In genomic region chr10:98212204-98212603, GRCh38 we compare ENCODE assay signal across 18 cellular contexts. TPM values are rescaled to one million over a fixed set of nuclear protein-coding genes. Genes with fewer than 3 reads are reported as not detected.
DNase-seq lines count a peak whose midpoint lies in the region; ATAC-seq, FAIRE-seq and TF ChIP-seq lines count a peak whose summit lies in the region.
"Had no signal": no experiment of that assay in that cellular context is flagged by ENCODE, and none has a peak within 500 bp of the region (broad histone marks: within the 10 kb centered on the region; RNA-seq: fewer than 3 reads in every experiment).

No MANE protein-coding gene starts in this region.

- H3K4me2 ChIP-seq in PC-3 (ENCODE audit: low read length): no peak overlapping the region
- H3K4me2 ChIP-seq: KMS-11 had no signal

- peaks cover 46 to 57% of the 10 kb centered on the region in 2 donors for H3K36me3 Mint-ChIP-seq in CD14-positive monocyte

- no peaks in the 10 kb centered on the region for H3K27me3 Mint-ChIP-seq in CD14-positive monocyte (ENCODE audit: low read depth in 3 of 3)
- H3K27me3 Mint-ChIP-seq: CD4-positive, alpha-beta memory T cell had no signal

- in situ Hi-C loops in GM13977 (cut with MboI; ENCODE audit: low pct_unique_long_range_greater_than_20kb, low sequenced_read_pairs, unreplicated experiment): no loop called here

- ATAC-seq in PC-3: no peak
- no peak for ATAC-seq in Right ventricle myocardium inferior

- no peak for TF ChIP-seq POLR2A in H54 (IDR thresholded peaks at IDR 0.05; ENCODE audit: low read depth, low read length)
- no peak for TF ChIP-seq POLR2A in breast epithelium (IDR thresholded peaks at IDR 0.05)

- POLR2A ChIA-PET in PC-3 (lab: Charles Lee; ENCODE audit: unreplicated experiment): no interaction called here

- FAIRE-seq in H54 (lab: Jason Lieb, UNC): peak; percentile 82
- FAIRE-seq: A204.1, GM12891 had no signal

- no peak for DNase-seq in H54 (ENCODE audit: insufficient read length, low spot score)
- peak; percentile 7 for DNase-seq in PC-3
- peak in 1 of 2 donors; percentile 20 for DNase-seq in breast epithelium (ENCODE audit: low spot score in 2 of 2)
- peak; percentile 34 for DNase-seq in iPS-NIHi11 (ENCODE audit: low spot score)
- DNase-seq in Right ventricle myocardium inferior (ENCODE audit: missing footprints): no peak
- DNase-seq in dorsolateral prefrontal cortex: no peak
- DNase-seq in GM13977 (ENCODE audit: low spot score): no peak
- DNase-seq in CD14-positive monocyte (ENCODE audit: low spot score): no peak
- DNase-seq: CD4-positive, alpha-beta memory T cell; MG63; NCI-H1092 treated with DMSO at 0.1 percent for 48 hours; NCI-H146; NCI-H2029 treated with DMSO at 0.1 percent for 48 hours; NCI-H446 treated with DMSO at 0.1 percent for 48 hours; SIG-M5 had no signal

- no peaks in the 10 kb centered on the region for H3K9me2 ChIP-seq in PC-3 (replicated peaks; ENCODE audit: low read length)

- H3K4me3 ChIP-seq in PC-3 (ENCODE audit: low read length) (no peak overlapping the region), breast epithelium (no peak overlapping the region), dorsolateral prefrontal cortex (no peak overlapping the region)
- H3K4me3 ChIP-seq: MG63 had no signal

- no peak overlapping the region for H2AFZ ChIP-seq in PC-3 (ENCODE audit: low read length)

- H3K9me3 ChIP-seq in PC-3 (ENCODE audit: low read length) (no peaks in the 10 kb centered on the region), breast epithelium (peaks cover 0 to 3% of the 10 kb centered on the region in 2 donors)

- no peaks in the 10 kb centered on the region for H3K79me2 ChIP-seq in PC-3 (ENCODE audit: low read length)

- no peak overlapping the region for H3K27ac Mint-ChIP-seq in CD14-positive monocyte

- no peak overlapping the region for H3K9ac ChIP-seq in PC-3 (ENCODE audit: low read length)
- H3K9ac ChIP-seq: KMS-11 had no signal

- H3K27me3 ChIP-seq in PC-3 (ENCODE audit: low read length) (no peaks in the 10 kb centered on the region), breast epithelium (no peaks in the 10 kb centered on the region), dorsolateral prefrontal cortex (no peaks in the 10 kb centered on the region)
- H3K27me3 ChIP-seq: MG63 had no signal

- no TSS peak for BruUV-seq in PC-3 (replicated peaks; lab: Mats Ljungman, UMichigan)

- H3K36me3 ChIP-seq in PC-3 (ENCODE audit: low read depth, low read length): peaks cover 4% of the 10 kb centered on the region
- H3K36me3 ChIP-seq in breast epithelium: peaks cover 3% of the 10 kb centered on the region

- CTCF ChIA-PET in PC-3 (lab: Charles Lee): no interaction called here

- H4K20me1 ChIP-seq in PC-3 (ENCODE audit: low read length): no peaks in the 10 kb centered on the region

- no peaks in the 10 kb centered on the region for H3K9me3 Mint-ChIP-seq in CD14-positive monocyte

- peaks cover 3% of the 10 kb centered on the region for H3K4me1 Mint-ChIP-seq in CD14-positive monocyte

- H3K27ac ChIP-seq in PC-3 (ENCODE audit: low read length) (no peak overlapping the region), breast epithelium (peak overlapping the region; percentile 18 to 60), dorsolateral prefrontal cortex (no peak overlapping the region)
- H3K27ac ChIP-seq: KMS-11 had no signal

- intact Hi-C loops in PC-3 (cut with micrococcal nuclease) (no loop called here), breast epithelium (cut with DNase I; ENCODE audit: low total_unique reads) (no loop called here), Right ventricle myocardium inferior (cut with DNase I) (no loop called here), dorsolateral prefrontal cortex (cut with DNase I) (no loop called here), CD14-positive monocyte (cut with micrococcal nuclease) (no loop called here)

- no peak overlapping the region for H3K4me3 Mint-ChIP-seq in CD14-positive monocyte

- no peaks in the 10 kb centered on the region for H3K4me1 ChIP-seq in PC-3 (ENCODE audit: insufficient read depth, low read length)
- H3K4me1 ChIP-seq in breast epithelium: peaks cover 7 to 9% of the 10 kb centered on the region in 2 donors

- no peaks in the 10 kb centered on the region for H3F3A ChIP-seq in PC-3 (ENCODE audit: low read length, unreplicated experiment)

- no peak for TF ChIP-seq CTCF in PC-3 (conservative IDR thresholded peaks at IDR 0.05; ENCODE audit: low read depth, low read length)
- TF ChIP-seq CTCF in breast epithelium (IDR thresholded peaks at IDR 0.05): no peak
- no peak for TF ChIP-seq CTCF in dorsolateral prefrontal cortex (IDR thresholded peaks at IDR 0.05 in 54 of 56, conservative IDR thresholded peaks at IDR 0.05 in 2 of 56; ENCODE audit: low read depth in 1 of 56, partially characterized antibody in 56 of 56)
- TF ChIP-seq CTCF in GM13977 (IDR thresholded peaks at IDR 0.05; ENCODE audit: extremely low read depth, insufficient read depth, missing control alignments): no peak
- TF ChIP-seq CTCF in CD14-positive monocyte (IDR thresholded peaks at IDR 0.05): no peak

RNA-seq across cellular contexts. Expression of gene LOXL4, which starts 55.8 kb away (rescaled TPM):
- total RNA-seq in PC-3 (2014; rRNA removed): 7.8 and 8.2 TPM in 2 replicates
- 10 to 100 TPM in 1 of 3 donors, 1 to 10 TPM in 2; 6.9 to 26.1 (median 6.9) TPM for total RNA-seq in breast epithelium
- total RNA-seq in Right ventricle myocardium inferior: 0.54 TPM
- 1 to 10 TPM in 8 of 120 experiments, under 1 TPM in 109, not detected in 3; 0.13 to 3.3 (median 0.50) TPM for total RNA-seq in dorsolateral prefrontal cortex
- under 1 TPM in 1 of 2 donors, not detected in 1; 0.05 TPM for polyA plus RNA-seq in CD14-positive monocyte
- total RNA-seq: CD4-positive, alpha-beta memory T cell had no signal

Comparison
In these comparisons a context has a peak if more than half of its experiments do, and no peak if none do; other contexts are left out.
1. DNase-seq: peak in PC-3 (single experiment) and iPS-NIHi11 (single experiment); none in H54 (single experiment), Right ventricle myocardium inferior (single experiment), dorsolateral prefrontal cortex (0 of 10), GM13977 (single experiment) and CD14-positive monocyte (single experiment).
2. H3K27ac ChIP-seq: peak in breast epithelium (2 of 2); none in PC-3 (single experiment) and dorsolateral prefrontal cortex (0 of 59).